ENCODE assay signal across 8 cellular contexts in genomic region chr2:108621087-108621559, GRCh38.
A peak's percentile ranks its signal among the peaks of the same experiment; 100 is the strongest.
DNase-seq lines count a peak whose midpoint lies in the region; ATAC-seq and TF ChIP-seq lines count a peak whose summit lies in the region.

No MANE protein-coding gene starts in this region.

- no peaks in the 10 kb centered on the region for H3K36me3 Mint-ChIP-seq in activated CD4-positive, alpha-beta T cell treated with anti-CD3 and anti-CD28 coated beads for 36 hours (ENCODE audit: low read depth)
- H3K36me3 Mint-ChIP-seq in nephron (ENCODE audit: low read depth) = no peaks in the 10 kb centered on the region
- H3K36me3 Mint-ChIP-seq in type B pancreatic cell = no peaks in the 10 kb centered on the region

- CTCF ChIA-PET in activated CD4-positive, alpha-beta T cell treated with anti-CD3 and anti-CD28 coated beads for 36 hours (lab: Charles Lee) = interaction anchor here (0.7 to 11.6 kb wide), 8 partner anchors 8 to 157 kb away, joined by 3 to 119 read pairs (median 6); no protein-coding TSS in a partner anchor

- POLR2A ChIA-PET in activated CD4-positive, alpha-beta T cell treated with anti-CD3 and anti-CD28 coated beads for 36 hours (lab: Charles Lee) = interaction anchor here (0.6 to 2.0 kb wide), 6 partner anchors 9 to 193 kb away, joined by 3 to 15 read pairs (median 3); partner anchors contain the start of gene GCC2

- H3K27me3 Mint-ChIP-seq in activated CD4-positive, alpha-beta T cell treated with anti-CD3 and anti-CD28 coated beads for 36 hours = no peaks in the 10 kb centered on the region
- H3K27me3 Mint-ChIP-seq in nephron (ENCODE audit: low read depth) (no peaks in the 10 kb centered on the region), type B pancreatic cell (no peaks in the 10 kb centered on the region)

- intact Hi-C loops in activated CD4-positive, alpha-beta T cell treated with anti-CD3 and anti-CD28 coated beads for 36 hours (cut with DNase I, micrococcal nuclease) = loop anchor here (1.0 to 5.0 kb wide), 5 partner anchors 8 to 174 kb away; partner anchors contain the start of genes GCC2 (in 1 of the 2), LIMS1 (in 1 of the 2) and RANBP2 (in 1 of the 2)

- H3K9me3 Mint-ChIP-seq in activated CD4-positive, alpha-beta T cell treated with anti-CD3 and anti-CD28 coated beads for 36 hours (ENCODE audit: low read depth) = no peaks in the 10 kb centered on the region
- H3K9me3 Mint-ChIP-seq in nephron (no peaks in the 10 kb centered on the region), type B pancreatic cell (no peaks in the 10 kb centered on the region)

- DNase-seq in NCI-H2029 (lab: John Stamatoyannopoulos, UW) = peak; percentile 65
- peak; percentile 87 for DNase-seq in activated CD4-positive, alpha-beta T cell treated with anti-CD3 and anti-CD28 coated beads for 36 hours
- DNase-seq in effector CD8-positive, alpha-beta T cell (lab: John Stamatoyannopoulos, UW) = peak; percentile 10
- no peak for DNase-seq in type B pancreatic cell (ENCODE audit: extremely low spot score, unreplicated experiment)
- DNase-seq in globus pallidus (ENCODE audit: low spot score) = no peak

- TF ChIP-seq CTCF in nephron (IDR thresholded peaks at IDR 0.05; ENCODE audit: unreplicated experiment in 3 of 3) (no peak), type B pancreatic cell (conservative IDR thresholded peaks at IDR 0.05) (no peak)

- peak overlapping the region; percentile 91 for H3K27ac Mint-ChIP-seq in activated CD4-positive, alpha-beta T cell treated with anti-CD3 and anti-CD28 coated beads for 36 hours
- peak overlapping the region; percentile 52 to 78 (median 57) for H3K27ac Mint-ChIP-seq in nephron
- H3K27ac Mint-ChIP-seq in type B pancreatic cell = peak overlapping the region; percentile 95

- H3K4me1 Mint-ChIP-seq in activated CD4-positive, alpha-beta T cell treated with anti-CD3 and anti-CD28 coated beads for 36 hours = peaks cover 85% of the 10 kb centered on the region
- H3K4me1 Mint-ChIP-seq in nephron (peaks cover 64% of the 10 kb centered on the region), type B pancreatic cell (ENCODE audit: unreplicated experiment) (peaks cover 58% of the 10 kb centered on the region)

- H3K4me3 Mint-ChIP-seq in activated CD4-positive, alpha-beta T cell treated with anti-CD3 and anti-CD28 coated beads for 36 hours = peak overlapping the region; percentile 76
- peak overlapping the region in 2 of 3 experiments; percentile 46 to 54 for H3K4me3 Mint-ChIP-seq in nephron
- peak overlapping the region; percentile 82 for H3K4me3 Mint-ChIP-seq in type B pancreatic cell

- peak; percentile 98 for ATAC-seq in GM18508 (IDR thresholded peaks at IDR 0.05; ENCODE audit: insufficient read depth, unreplicated experiment)
- ATAC-seq in HG02678 (IDR thresholded peaks at IDR 0.05; ENCODE audit: unreplicated experiment) = peak; percentile 99
- ATAC-seq in activated CD4-positive, alpha-beta T cell treated with anti-CD3 and anti-CD28 coated beads for 36 hours = peak; percentile 95

Comparison
In these comparisons a context has a peak if more than half of its experiments do, and no peak if none do; other contexts are left out.
1. DNase-seq: peak in NCI-H2029 (single experiment), activated CD4-positive, alpha-beta T cell treated with anti-CD3 and anti-CD28 coated beads for 36 hours (single experiment) and effector CD8-positive, alpha-beta T cell (single experiment); none in type B pancreatic cell (single experiment) and globus pallidus (single experiment).
2. Peak in every context shown above with its lines, with median percentiles within 50 percentile points of each other: ATAC-seq, H3K27ac Mint-ChIP-seq and H3K4me3 Mint-ChIP-seq.